Comparison of ENCODE assay signal across 24 cellular contexts in genomic region chr1:204424621-204425020, GRCh38.
"Had no signal": no experiment of that assay in that cellular context is flagged by ENCODE, and none has a peak within 500 bp of the region (broad histone marks: within the 10 kb centered on the region; RNA-seq: fewer than 3 reads in every experiment).

No MANE protein-coding gene starts in this region.

- H3K4me3 ChIP-seq: esophagus squamous epithelium, gastroesophageal sphincter, left ventricle myocardium inferior, lower lobe of right lung, prostate gland, spleen, suprapubic skin, thyroid gland, upper lobe of left lung, uterus had no signal

- DNase-seq: dermis blood vessel endothelial cell; esophagus squamous epithelium; foreskin fibroblast; glutamatergic neuron; left ventricle myocardium inferior; lower lobe of right lung; naive B cell; spleen; stimulated activated CD4-positive, alpha-beta T cell treated with anti-CD3 and anti-CD28 coated beads, Interleukin-15, amount 100 ng/mL, for 24 hours; stimulated activated CD4-positive, alpha-beta T cell treated with anti-CD3 and anti-CD28 coated beads, Interleukin-1b, Interleukin-23, amount 100 ng/mL, for 48 hours; stimulated activated CD4-positive, alpha-beta T cell treated with anti-CD3 and anti-CD28 coated beads, Interleukin-4, amount 100 ng/mL, for 24 hours; stimulated activated naive CD4-positive, alpha-beta T cell; thyroid gland had no signal

- H3K9me3 Mint-ChIP-seq: memory B cell, naive B cell, nephron had no signal

- H3K79me2 ChIP-seq: parathyroid adenoma had no signal

- H3K9ac ChIP-seq: parathyroid adenoma had no signal

- ATAC-seq: gastroesophageal sphincter, lower lobe of right lung, sciatic nerve had no signal

- H3K36me3 ChIP-seq: prostate gland, uterus had no signal

- H3K27ac Mint-ChIP-seq: memory B cell, nephron had no signal

- H2AFZ ChIP-seq: parathyroid adenoma had no signal

- H3K27ac ChIP-seq: gastroesophageal sphincter, left ventricle myocardium inferior, lower lobe of right lung, parathyroid adenoma, prostate gland, suprapubic skin, thyroid gland, uterus had no signal

- H3K27me3 Mint-ChIP-seq: memory B cell, naive B cell had no signal

- H3K27me3 ChIP-seq: esophagus squamous epithelium, gastroesophageal sphincter, spleen, suprapubic skin, thyroid gland, upper lobe of left lung, uterus had no signal

- H3K4me3 Mint-ChIP-seq: memory B cell, naive B cell, nephron had no signal

- H3K4me1 ChIP-seq: lower lobe of right lung, parathyroid adenoma, prostate gland, thyroid gland, uterus had no signal

- H3K9me3 ChIP-seq: esophagus squamous epithelium, gastroesophageal sphincter, left ventricle myocardium inferior, lower lobe of right lung, prostate gland, spleen, suprapubic skin, thyroid gland, upper lobe of left lung, uterus had no signal

- FAIRE-seq: colon, keratinocyte had no signal
